8 cellular contexts compared by ENCODE assay signal in genomic region chr7:158828343-158829020, GRCh38. TPM values are rescaled to one million over a fixed set of nuclear protein-coding genes. Genes with fewer than 3 reads are reported as not detected.
DNase-seq lines count a peak whose midpoint lies in the region; ATAC-seq and TF ChIP-seq lines count a peak whose summit lies in the region.

No MANE protein-coding gene starts in this region.

- no peaks in the 10 kb centered on the region for H3K9me3 ChIP-seq in smooth muscle cell (replicated peaks; ENCODE audit: low read depth)

- peaks cover 14% of the 10 kb centered on the region for H3K4me1 ChIP-seq in smooth muscle cell (ENCODE audit: low read depth)

- H3K9ac ChIP-seq in smooth muscle cell (ENCODE audit: low read depth): peak overlapping the region; percentile 92

- no peak overlapping the region for H2AFZ ChIP-seq in smooth muscle cell (ENCODE audit: low read depth)

- no peaks in the 10 kb centered on the region for H3K27me3 ChIP-seq in brain microvascular endothelial cell (replicated peaks)
- H3K27me3 ChIP-seq in smooth muscle cell (ENCODE audit: low read depth): no peaks in the 10 kb centered on the region

- H4K20me1 ChIP-seq in smooth muscle cell (ENCODE audit: low read depth): peaks cover 50% of the 10 kb centered on the region

- peak overlapping the region; percentile 89 for H3K4me3 ChIP-seq in brain microvascular endothelial cell (ENCODE audit: low read depth, low read length)
- peak overlapping the region; percentile 92 for H3K4me3 ChIP-seq in smooth muscle cell

- H3K4me2 ChIP-seq in smooth muscle cell: peak overlapping the region; percentile 82

- H3F3A ChIP-seq in smooth muscle cell (ENCODE audit: low read depth): peaks cover 3% of the 10 kb centered on the region

- no peak for ATAC-seq in GM21360 (IDR thresholded peaks at IDR 0.05; ENCODE audit: unreplicated experiment)
- no peak for ATAC-seq in HG03175 (IDR thresholded peaks at IDR 0.05; ENCODE audit: unreplicated experiment)

- H3K27ac ChIP-seq in brain microvascular endothelial cell (peak overlapping the region; percentile 96), smooth muscle cell (ENCODE audit: low read depth) (peak overlapping the region; percentile 99)

- DNase-seq in activated CD4-positive, alpha-beta T cell treated with anti-CD3 and anti-CD28 coated beads for 48 hours: peak; percentile 28
- DNase-seq in activated CD4-positive, alpha-beta T cell treated with anti-CD3 and anti-CD28 coated beads, Interleukin-2, amount 50 U/mL, for 48 hours: no peak
- DNase-seq in NCI-H526 treated with DMSO at 0.1 percent for 48 hours (lab: John Stamatoyannopoulos, UW) (peak; percentile 20), brain microvascular endothelial cell (no peak), iris pigment epithelial cell (ENCODE audit: low read depth) (peak; percentile 39), smooth muscle cell (lab: John Stamatoyannopoulos, UW; ENCODE audit: unreplicated experiment) (no peak)

- TF ChIP-seq CTCF in brain microvascular endothelial cell (IDR thresholded peaks at IDR 0.05; ENCODE audit: low read depth, low read length, missing control alignments): no peak
- no peak for TF ChIP-seq CTCF in smooth muscle cell (IDR thresholded peaks at IDR 0.05; ENCODE audit: borderline replicate concordance, insufficient read depth, poor library complexity, severe bottlenecking)

- H3K79me2 ChIP-seq in smooth muscle cell (ENCODE audit: low read depth): peaks cover 55% of the 10 kb centered on the region

- 1% methylated on average over 33 of the region's 74 CpGs for WGBS in smooth muscle cell (ENCODE audit: low lambda C conversion rate)

- H3K36me3 ChIP-seq in brain microvascular endothelial cell (replicated peaks) (no peaks in the 10 kb centered on the region), smooth muscle cell (ENCODE audit: low read depth) (no peaks in the 10 kb centered on the region)

- in situ Hi-C loops in brain microvascular endothelial cell (cut with HindIII; ENCODE audit: low pct_ligation_motif_present, low sequenced_read_pairs): no loop called here

RNA-seq across cellular contexts. Expression of gene ESYT2, which starts 0.8 kb away (rescaled TPM):
- total RNA-seq in smooth muscle cell: 69.4 and 71.1 TPM in 2 replicates
- polyA plus RNA-seq in smooth muscle cell: 27.9 and 33.8 TPM in 2 replicates

RNA-seq across cellular contexts. Expression of gene DYNC2I1, which starts 27.9 kb away (rescaled TPM):
- total RNA-seq in smooth muscle cell: 10.3 and 11.0 TPM in 2 replicates
- 29.2 and 50.0 TPM in 2 replicates for polyA plus RNA-seq in smooth muscle cell

Comparison
In these comparisons a context has a peak if more than half of its experiments do, and no peak if none do; other contexts are left out.
1. DNase-seq: peak in activated CD4-positive, alpha-beta T cell treated with anti-CD3 and anti-CD28 coated beads for 48 hours (single experiment), NCI-H526 treated with DMSO at 0.1 percent for 48 hours (single experiment) and iris pigment epithelial cell (single experiment); none in activated CD4-positive, alpha-beta T cell treated with anti-CD3 and anti-CD28 coated beads, Interleukin-2, amount 50 U/mL, for 48 hours (0 of 2), brain microvascular endothelial cell (single experiment) and smooth muscle cell (single experiment).